In genomic region chr2:156702520-156702919, GRCh38 we compare ENCODE assay signal across 1 cellular context.
TF ChIP-seq lines count a peak whose summit lies in the region.

No MANE protein-coding gene starts in this region.

TF ChIP-seq in K562, 482 proteins besides CTCF, POLR2A, EP300 and RAD21 (continued from another document and continues in another):
- TF ChIP-seq RREB1 (CRISPR knock-in tag; IDR thresholded peaks at IDR 0.05) (no peak), FOXK2 (conservative IDR thresholded peaks at IDR 0.05 in 1 of 2, IDR thresholded peaks at IDR 0.05 in 1 of 2; ENCODE audit: low read depth in 2 of 2) (no peak), SMAD3 (CRISPR knock-in tag; conservative IDR thresholded peaks at IDR 0.05) (no peak), MEF2D (tag; conservative IDR thresholded peaks at IDR 0.05; ENCODE audit: low read depth) (no peak), ZNF584 (CRISPR knock-in tag; IDR thresholded peaks at IDR 0.05; ENCODE audit: low read depth) (no peak), GATA2 (CRISPR knock-in tag; IDR thresholded peaks at IDR 0.05) (no peak), RNF2 (IDR thresholded peaks at IDR 0.05) (no peak), NUFIP1 (IDR thresholded peaks at IDR 0.05; ENCODE audit: partially characterized antibody) (no peak), HNRNPLL (IDR thresholded peaks at IDR 0.05; ENCODE audit: low read depth, low read length, poor library complexity, severe bottlenecking) (no peak), CHD2 (IDR thresholded peaks at IDR 0.05; ENCODE audit: low read depth, low read length) (no peak), BRD9 (IDR thresholded peaks at IDR 0.05; ENCODE audit: low read depth, partially characterized antibody) (no peak), DPF2 (IDR thresholded peaks at IDR 0.05) (peak; percentile 63), ZNF695 (CRISPR knock-in tag; IDR thresholded peaks at IDR 0.05) (no peak), PATZ1 (CRISPR knock-in tag; IDR thresholded peaks at IDR 0.05; ENCODE audit: borderline replicate concordance) (no peak), CHAMP1 (IDR thresholded peaks at IDR 0.05) (no peak), TAL1 (IDR thresholded peaks at IDR 0.05) (peak; percentile 47; the same call in 1 of the 2 replicates), NFATC3 (IDR thresholded peaks at IDR 0.05) (no peak), SP1 (CRISPR knock-in tag; IDR thresholded peaks at IDR 0.05) (no peak), NR2C1 (IDR thresholded peaks at IDR 0.05) (no peak), NR2C1 (tag; IDR thresholded peaks at IDR 0.05) (no peak), JUNB (CRISPR knock-in tag; conservative IDR thresholded peaks at IDR 0.05) (no peak), MTA1 (IDR thresholded peaks at IDR 0.05; ENCODE audit: borderline replicate concordance) (no peak), SRSF7 (optimal IDR thresholded peaks at IDR 0.05; ENCODE audit: low read depth, low read length) (no peak), DACH1 (IDR thresholded peaks at IDR 0.05; ENCODE audit: partially characterized antibody) (no peak), ARNT (IDR thresholded peaks at IDR 0.05) (no peak), GTF2F1 (IDR thresholded peaks at IDR 0.05; ENCODE audit: low read depth, low read length) (no peak), KAT7 (CRISPR knock-in tag; IDR thresholded peaks at IDR 0.05; ENCODE audit: borderline replicate concordance) (no peak), ZNF589 (CRISPR knock-in tag; IDR thresholded peaks at IDR 0.05; ENCODE audit: low read depth) (no peak), KDM1A (IDR thresholded peaks at IDR 0.05) (no peak), ZFX (CRISPR knock-in tag; IDR thresholded peaks at IDR 0.05) (no peak), ARID1B (IDR thresholded peaks at IDR 0.05) (peak; percentile 70), TAF9B (IDR thresholded peaks at IDR 0.05; ENCODE audit: partially characterized antibody) (no peak), SMARCB1 (IDR thresholded peaks at IDR 0.05; ENCODE audit: insufficient read length, low read depth) (no peak), ZNF583 (CRISPR knock-in tag; IDR thresholded peaks at IDR 0.05) (no peak), SAP30 (IDR thresholded peaks at IDR 0.05; ENCODE audit: borderline replicate concordance, insufficient read depth, low read depth, low read length, poor library complexity, severe bottlenecking) (no peak), RB1 (IDR thresholded peaks at IDR 0.05; ENCODE audit: low read depth) (no peak), USF2 (CRISPR knock-in tag; IDR thresholded peaks at IDR 0.05) (no peak), ZBTB11 (CRISPR knock-in tag; IDR thresholded peaks at IDR 0.05) (no peak), PCBP2 (IDR thresholded peaks at IDR 0.05; ENCODE audit: low read depth, low read length, poor library complexity, severe bottlenecking) (no peak), ZBTB7A (IDR thresholded peaks at IDR 0.05; ENCODE audit: borderline replicate concordance, control insufficient read depth, low read depth, low read length) (no peak), EHMT2 (IDR thresholded peaks at IDR 0.05) (peak; percentile 62; the same call in 1 of the 2 replicates), SIX5 (IDR thresholded peaks at IDR 0.05; ENCODE audit: borderline replicate concordance in 1 of 2, insufficient read depth in 1 of 2, low read depth in 1 of 2, low read length in 2 of 2) (no peak), ELK1 (CRISPR knock-in tag; IDR thresholded peaks at IDR 0.05) (no peak), KLF16 (IDR thresholded peaks at IDR 0.05) (no peak), POU5F1 (IDR thresholded peaks at IDR 0.05; ENCODE audit: borderline replicate concordance, low read depth, low read length, partially characterized antibody) (no peak), MAZ (CRISPR knock-in tag; conservative IDR thresholded peaks at IDR 0.05 in 1 of 2, IDR thresholded peaks at IDR 0.05 in 1 of 2) (no peak), ARHGAP35 (IDR thresholded peaks at IDR 0.05; ENCODE audit: partially characterized antibody) (no peak), MECOM (CRISPR knock-in tag; IDR thresholded peaks at IDR 0.05) (no peak), FOXK1 (CRISPR knock-in tag; IDR thresholded peaks at IDR 0.05; ENCODE audit: borderline replicate concordance) (no peak), MEIS2 (IDR thresholded peaks at IDR 0.05; ENCODE audit: partially characterized antibody) (peak; percentile 57), DDX20 (tag; IDR thresholded peaks at IDR 0.05; ENCODE audit: low read depth) (no peak), GABPB1 (CRISPR knock-in tag; IDR thresholded peaks at IDR 0.05) (no peak), ZNF644 (tag; IDR thresholded peaks at IDR 0.05; ENCODE audit: low read depth) (no peak), ZNF398 (CRISPR knock-in tag; IDR thresholded peaks at IDR 0.05) (no peak)
